In the genomic region with DNA sequence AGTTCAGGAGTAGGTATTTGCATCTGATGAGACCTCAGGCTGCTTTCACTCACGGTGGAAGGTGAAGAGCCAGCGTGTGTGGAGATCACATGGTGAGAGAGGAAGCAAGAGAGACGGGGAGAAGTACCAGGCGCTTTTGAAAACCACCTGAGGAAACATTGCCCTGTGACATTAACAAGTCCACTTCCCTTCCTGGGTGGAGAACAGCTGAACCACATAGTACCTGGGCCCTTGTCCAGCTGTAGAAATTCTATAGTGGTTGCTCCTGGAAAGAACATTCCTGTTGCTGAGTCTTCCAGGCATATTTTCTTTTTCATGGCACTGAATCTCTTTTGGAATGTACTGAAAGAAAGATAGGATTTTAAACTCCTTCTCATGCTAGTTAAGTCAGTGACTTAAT, we compare ENCODE assay signal across 15 cellular contexts.
DNase-seq lines count a peak whose midpoint lies in the region; ATAC-seq, FAIRE-seq and TF ChIP-seq lines count a peak whose summit lies in the region.
"Had no signal": no experiment of that assay in that cellular context is flagged by ENCODE, and none has a peak within 500 bp of the region (broad histone marks: within the 10 kb centered on the region; RNA-seq: fewer than 3 reads in every experiment).

No MANE protein-coding gene starts in this region.

- H3K4me1 ChIP-seq in GM23248 (ENCODE audit: insufficient read depth) (peaks cover 23% of the 10 kb centered on the region), astrocyte (ENCODE audit: insufficient read depth, low read length) (peaks cover 23% of the 10 kb centered on the region)

- H3K9me2 ChIP-seq in GM23248 (ENCODE audit: insufficient read depth): no peaks in the 10 kb centered on the region

- FAIRE-seq in astrocyte (lab: Jason Lieb, UNC): peak; percentile 62
- FAIRE-seq: K562 had no signal

- H3K4me1 Mint-ChIP-seq in astrocyte (ENCODE audit: low read depth, unreplicated experiment): peaks cover 14% of the 10 kb centered on the region
- H3K4me1 Mint-ChIP-seq in activated T-cell treated with anti-CD3 and anti-CD28 coated beads, Interleukin-2, amount 50 U/mL, for 24 hours (ENCODE audit: low read depth): peaks cover 9% of the 10 kb centered on the region

- H3K27ac ChIP-seq in GM23248: no peak overlapping the region
- H3K27ac ChIP-seq in astrocyte (ENCODE audit: low read depth, low read length): peak overlapping the region; percentile 42

- POLR2A ChIA-PET in AG04449 (lab: Yijun Ruan, JAX): no interaction called here

- no peak overlapping the region for H2AFZ ChIP-seq in GM23248
- no peak overlapping the region for H2AFZ ChIP-seq in astrocyte (ENCODE audit: low read depth, low read length)

- CTCF ChIA-PET in AG04449 (lab: Yijun Ruan, JAX): no interaction called here

- H4K20me1 ChIP-seq in GM23248 (ENCODE audit: insufficient read depth): no peaks in the 10 kb centered on the region
- no peaks in the 10 kb centered on the region for H4K20me1 ChIP-seq in astrocyte (ENCODE audit: insufficient read depth, low read length)

- peaks cover 4% of the 10 kb centered on the region for H3K36me3 Mint-ChIP-seq in astrocyte (ENCODE audit: low read depth, unreplicated experiment)
- no peaks in the 10 kb centered on the region for H3K36me3 Mint-ChIP-seq in activated T-cell treated with anti-CD3 and anti-CD28 coated beads, Interleukin-2, amount 50 U/mL, for 24 hours (ENCODE audit: low read depth)

- ATAC-seq in HG02623 (IDR thresholded peaks at IDR 0.05; ENCODE audit: unreplicated experiment): no peak
- ATAC-seq: esophagus mucosa, K562 had no signal

- no peak overlapping the region for H3K4me3 Mint-ChIP-seq in astrocyte (ENCODE audit: unreplicated experiment)
- no peak overlapping the region for H3K4me3 Mint-ChIP-seq in activated T-cell treated with anti-CD3 and anti-CD28 coated beads, Interleukin-2, amount 50 U/mL, for 24 hours
- H3K4me3 Mint-ChIP-seq: H9 had no signal

- H3K27me3 ChIP-seq in GM23248 (replicated peaks; ENCODE audit: insufficient read depth) (no peaks in the 10 kb centered on the region), astrocyte (ENCODE audit: insufficient read depth, low read length) (no peaks in the 10 kb centered on the region)

- H3K9me3 ChIP-seq in GM23248 (ENCODE audit: low read depth): no peaks in the 10 kb centered on the region
- peaks cover 8% of the 10 kb centered on the region for H3K9me3 ChIP-seq in astrocyte (ENCODE audit: insufficient read depth, low read depth, low read length)

- peak overlapping the region; percentile 67 for H3K27ac Mint-ChIP-seq in astrocyte (ENCODE audit: unreplicated experiment)
- no peak overlapping the region for H3K27ac Mint-ChIP-seq in activated T-cell treated with anti-CD3 and anti-CD28 coated beads, Interleukin-2, amount 50 U/mL, for 24 hours
- H3K27ac Mint-ChIP-seq: H9 had no signal

- H3F3A ChIP-seq in GM23248 (ENCODE audit: insufficient read depth): peaks cover 27% of the 10 kb centered on the region

- in situ Hi-C loops in GM23248 (cut with MboI): no loop called here

- H3K27me3 Mint-ChIP-seq in astrocyte (ENCODE audit: low read depth, unreplicated experiment): peaks cover 10% of the 10 kb centered on the region
- H3K27me3 Mint-ChIP-seq in activated T-cell treated with anti-CD3 and anti-CD28 coated beads, Interleukin-2, amount 50 U/mL, for 24 hours: no peaks in the 10 kb centered on the region

- H3K4me2 ChIP-seq in GM23248 (ENCODE audit: unreplicated experiment) (peak overlapping the region; percentile 25), astrocyte (ENCODE audit: low read length) (no peak overlapping the region)

- no peaks in the 10 kb centered on the region for H3K36me3 ChIP-seq in GM23248 (ENCODE audit: low read depth)
- H3K36me3 ChIP-seq in astrocyte (ENCODE audit: insufficient read depth, low read length): no peaks in the 10 kb centered on the region

- DNase-seq in AG04449 (ENCODE audit: low read depth, low spot score) (peak; percentile 23), GM23248 (peak; percentile 62), astrocyte (ENCODE audit: low read depth) (peak; percentile 83), iris pigment epithelial cell (ENCODE audit: low read depth) (peak; percentile 52), NCI-H2081 (lab: John Stamatoyannopoulos, UW) (no peak)
- no peak for DNase-seq in stimulated activated naive CD4-positive, alpha-beta T cell treated with Interleukin-2 at 50 U/mL for 16 hours (lab: John Stamatoyannopoulos, UW)
- no peak for DNase-seq in activated T-cell treated with anti-CD3 and anti-CD28 coated beads, Interleukin-2, amount 50 U/mL, for 24 hours
- DNase-seq: activated CD4-positive, CD25-positive, alpha-beta regulatory T cell; activated naive CD4-positive, alpha-beta T cell treated with anti-CD3 and anti-CD28 coated beads, Interleukin-2, amount 50 U/mL, for 16 hours; cortex of kidney; H9; NCI-H446 treated with DMSO at 0.1 percent for 48 hours had no signal

- no peak overlapping the region for H3K4me3 ChIP-seq in AG04449 (ENCODE audit: low read depth, low read length)
- H3K4me3 ChIP-seq in GM23248: no peak overlapping the region
- no peak overlapping the region for H3K4me3 ChIP-seq in astrocyte (ENCODE audit: insufficient read depth, low read depth, low read length)
- H3K4me3 ChIP-seq: K562 had no signal

- H3K9ac ChIP-seq in GM23248 (no peak overlapping the region), astrocyte (ENCODE audit: low read length) (no peak overlapping the region)

- no peaks in the 10 kb centered on the region for H3K79me2 ChIP-seq in GM23248 (ENCODE audit: insufficient read depth)
- no peaks in the 10 kb centered on the region for H3K79me2 ChIP-seq in astrocyte (ENCODE audit: insufficient read depth, low read length)

- peaks cover 24% of the 10 kb centered on the region for H3K9me3 Mint-ChIP-seq in astrocyte (ENCODE audit: unreplicated experiment)
- H3K9me3 Mint-ChIP-seq in activated T-cell treated with anti-CD3 and anti-CD28 coated beads, Interleukin-2, amount 50 U/mL, for 24 hours: no peaks in the 10 kb centered on the region
- H3K9me3 Mint-ChIP-seq: H9 had no signal

- WGBS in GM23248 (ENCODE audit: low coverage in 1 of 2, low lambda C conversion rate in 2 of 2, missing lambda C conversion rate in 2 of 2), 2 experiments: 47 to 54% methylated on average over 4 of the region's 4 CpGs

- no peak for TF ChIP-seq CTCF in AG04449 (IDR thresholded peaks at IDR 0.05; ENCODE audit: insufficient read depth, low read length, missing control alignments)
- TF ChIP-seq CTCF in astrocyte (IDR thresholded peaks at IDR 0.05; ENCODE audit: insufficient read depth, low read depth, low read length): no peak

Comparison
In these comparisons a context has a peak if more than half of its experiments do, and no peak if none do; other contexts are left out.
1. DNase-seq: peak in AG04449 (single experiment), GM23248 (single experiment), astrocyte (single experiment) and iris pigment epithelial cell (single experiment); none in stimulated activated naive CD4-positive, alpha-beta T cell treated with Interleukin-2 at 50 U/mL for 16 hours (single experiment), activated T-cell treated with anti-CD3 and anti-CD28 coated beads, Interleukin-2, amount 50 U/mL, for 24 hours (single experiment) and NCI-H2081 (0 of 2).